1 cellular context compared by ENCODE assay signal in genomic region chr5:87079219-87079618, GRCh38.
TF ChIP-seq lines count a peak whose summit lies in the region.

No MANE protein-coding gene starts in this region.

TF ChIP-seq in K562, 482 proteins besides CTCF, POLR2A, EP300 and RAD21 (continues in another document):
- TF ChIP-seq RFX5 (IDR thresholded peaks at IDR 0.05; ENCODE audit: low read depth, low read length): no peak
- no peak for TF ChIP-seq ZNF699 (CRISPR knock-in tag; IDR thresholded peaks at IDR 0.05; ENCODE audit: insufficient replicate concordance)
- TF ChIP-seq BACH1 (tag; IDR thresholded peaks at IDR 0.05): 0 out of 2 replicates have a peak, but pooled peaks have one; percentile 13
- peak; percentile 21 to 69; a peak in 2 of 4 replicates for TF ChIP-seq KDM1A (IDR thresholded peaks at IDR 0.05)
- TF ChIP-seq TCF3 (CRISPR knock-in tag; IDR thresholded peaks at IDR 0.05): peak; percentile 31; the same call in 1 of the 2 replicates
- TF ChIP-seq ZNF24 (IDR thresholded peaks at IDR 0.05): peak; percentile 57; the same call in 1 of the 2 replicates
- 0 out of 2 replicates have a peak, but pooled peaks have one; percentile 27 for TF ChIP-seq CHAMP1 (IDR thresholded peaks at IDR 0.05)
- no peak for TF ChIP-seq PHTF2 (CRISPR knock-in tag; IDR thresholded peaks at IDR 0.05)
- TF ChIP-seq TEAD4 (IDR thresholded peaks at IDR 0.05; ENCODE audit: low read length): peak; percentile 47; the same call in 1 of the 2 replicates
- no peak for TF ChIP-seq TEAD4 (CRISPR knock-in tag; IDR thresholded peaks at IDR 0.05; ENCODE audit: borderline replicate concordance)
- TF ChIP-seq MLLT1 (IDR thresholded peaks at IDR 0.05): no peak
- TF ChIP-seq SMARCA4 (IDR thresholded peaks at IDR 0.05): peak; percentile 67
- TF ChIP-seq PBX2 (CRISPR knock-in tag; IDR thresholded peaks at IDR 0.05; ENCODE audit: low read depth): no peak
- peak; percentile 81 for TF ChIP-seq PBX2 (tag; conservative IDR thresholded peaks at IDR 0.05; ENCODE audit: low read depth)
- peak; percentile 70 for TF ChIP-seq ARID1B (IDR thresholded peaks at IDR 0.05)
- TF ChIP-seq ARNT (IDR thresholded peaks at IDR 0.05): no peak
- TF ChIP-seq SMARCE1 (IDR thresholded peaks at IDR 0.05): peak; percentile 47; the same call in 1 of the 2 replicates
- TF ChIP-seq MAFG (tag; conservative IDR thresholded peaks at IDR 0.05): peak; percentile 54
- peak; percentile 58 for TF ChIP-seq MYC (IDR thresholded peaks at IDR 0.05; ENCODE audit: low read depth, low read length)
- no peak for TF ChIP-seq MYC (CRISPR knock-in tag; IDR thresholded peaks at IDR 0.05; ENCODE audit: borderline replicate concordance, low read depth)
- TF ChIP-seq ZNF41 (CRISPR knock-in tag; conservative IDR thresholded peaks at IDR 0.05): no peak
- TF ChIP-seq ZFP1 (CRISPR knock-in tag; IDR thresholded peaks at IDR 0.05): no peak
- no peak for TF ChIP-seq LEF1 (IDR thresholded peaks at IDR 0.05)
- TF ChIP-seq RCOR1 (IDR thresholded peaks at IDR 0.05; ENCODE audit: borderline replicate concordance in 1 of 2, low read depth in 2 of 2, low read length in 2 of 2): peak in 1 of 2 experiments; percentile 87; a peak in 2 of 4 replicates
- TF ChIP-seq PKNOX1 (IDR thresholded peaks at IDR 0.05): peak; percentile 22; the same call in 1 of the 2 replicates
- peak; percentile 28; the same call in 1 of the 2 replicates for TF ChIP-seq NCOR1 (IDR thresholded peaks at IDR 0.05)
- TF ChIP-seq C11orf30 (IDR thresholded peaks at IDR 0.05; ENCODE audit: low read depth): peak; percentile 68
- TF ChIP-seq POLR2B (IDR thresholded peaks at IDR 0.05; ENCODE audit: low read depth, partially characterized antibody): no peak
- TF ChIP-seq CREM (IDR thresholded peaks at IDR 0.05; ENCODE audit: low read depth): no peak
- TF ChIP-seq ZNF431 (CRISPR knock-in tag; IDR thresholded peaks at IDR 0.05): no peak
- no peak for TF ChIP-seq DACH1 (IDR thresholded peaks at IDR 0.05; ENCODE audit: partially characterized antibody)
- TF ChIP-seq HDAC6 (IDR thresholded peaks at IDR 0.05; ENCODE audit: low read depth, low read length): no peak
- TF ChIP-seq CBFA2T2 (conservative IDR thresholded peaks at IDR 0.05): 0 out of 2 replicates have a peak, but pooled peaks have one; percentile 10
- TF ChIP-seq MEF2A (IDR thresholded peaks at IDR 0.05; ENCODE audit: control insufficient read depth, low read depth, low read length): no peak
- TF ChIP-seq RBM39 (optimal IDR thresholded peaks at IDR 0.05; ENCODE audit: low read depth, low read length): no peak
- TF ChIP-seq CBFA2T3 (IDR thresholded peaks at IDR 0.05): peak; percentile 48; the same call in 1 of the 2 replicates
- TF ChIP-seq MGA (IDR thresholded peaks at IDR 0.05): 0 out of 2 replicates have a peak, but pooled peaks have one; percentile 25
- peak; percentile 61 for TF ChIP-seq NFE2 (IDR thresholded peaks at IDR 0.05; ENCODE audit: low read depth)
- no peak for TF ChIP-seq FOXK2 (conservative IDR thresholded peaks at IDR 0.05 in 1 of 2, IDR thresholded peaks at IDR 0.05 in 1 of 2; ENCODE audit: low read depth in 2 of 2)
- peak; percentile 51; the same call in 1 of the 2 replicates for TF ChIP-seq MAFK (IDR thresholded peaks at IDR 0.05; ENCODE audit: low read length)
- TF ChIP-seq EP400 (IDR thresholded peaks at IDR 0.05): peak; percentile 47; the same call in 1 of the 2 replicates
- TF ChIP-seq TFAM (CRISPR knock-in tag; conservative IDR thresholded peaks at IDR 0.05): no peak
- no peak for TF ChIP-seq DMBX1 (CRISPR knock-in tag; IDR thresholded peaks at IDR 0.05; ENCODE audit: borderline replicate concordance)
- TF ChIP-seq VEZF1 (CRISPR knock-in tag; IDR thresholded peaks at IDR 0.05): peak; percentile 24; the same call in 1 of the 2 replicates
- TF ChIP-seq ZNF316 (IDR thresholded peaks at IDR 0.05): peak; percentile 70
- peak; percentile 72 for TF ChIP-seq DPF2 (IDR thresholded peaks at IDR 0.05)
- TF ChIP-seq ZNF184 (CRISPR knock-in tag; IDR thresholded peaks at IDR 0.05): no peak
- TF ChIP-seq MEIS2 (IDR thresholded peaks at IDR 0.05; ENCODE audit: partially characterized antibody): peak; percentile 88
- TF ChIP-seq HDAC1 (IDR thresholded peaks at IDR 0.05): peak in 1 of 2 experiments; percentile 44; a peak in 1 of 4 replicates
